Comparison of ENCODE assay signal across 23 cellular contexts in the genomic region with DNA sequence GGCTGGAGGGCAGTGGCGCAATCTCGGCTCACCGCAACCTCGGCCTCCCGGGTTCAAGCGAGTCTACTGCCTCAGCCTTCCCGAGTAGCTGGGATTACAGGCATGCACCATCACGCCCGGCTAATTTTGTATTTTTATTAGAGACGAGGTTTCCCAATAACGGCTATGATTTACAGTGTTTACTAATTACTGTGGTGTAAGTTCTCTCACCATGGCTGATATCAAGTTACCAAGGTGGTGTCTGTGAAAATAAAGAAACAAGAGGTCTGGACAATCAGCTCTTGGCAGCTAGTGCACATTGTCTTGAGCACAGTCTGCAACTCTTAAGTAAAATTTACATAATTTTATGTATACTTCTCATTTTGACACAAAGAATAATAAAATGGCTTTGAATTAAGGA.
DNase-seq lines count a peak whose midpoint lies in the region; ATAC-seq and TF ChIP-seq lines count a peak whose summit lies in the region.
"Had no signal": no experiment of that assay in that cellular context is flagged by ENCODE, and none has a peak within 500 bp of the region (broad histone marks: within the 10 kb centered on the region; RNA-seq: fewer than 3 reads in every experiment).

No MANE protein-coding gene starts in this region.

- CTCF ChIA-PET in HEK293T (lab: Yijun Ruan, JAX) = no interaction called here

- ATAC-seq in omental fat pad (ENCODE audit: low FRiP score) (no peak), HG02642 (IDR thresholded peaks at IDR 0.05; ENCODE audit: poor library complexity, unreplicated experiment) (no peak)
- ATAC-seq: A549, Panc1, T-cell had no signal

- POLR2A ChIA-PET in HEK293T (lab: Yijun Ruan, JAX) = no interaction called here

- no peak for TF ChIP-seq CTCF in omental fat pad (IDR thresholded peaks at IDR 0.05)

- DNase-seq in DMS 273 (lab: John Stamatoyannopoulos, UW; ENCODE audit: unreplicated experiment) (peak; percentile 54), HEK293T (ENCODE audit: extremely low spot score) (peak; percentile 6), NCI-H69 (lab: John Stamatoyannopoulos, UW) (peak; percentile 98), left kidney (ENCODE audit: low read depth, low spot score) (peak; percentile 71), NCI-H2029 (lab: John Stamatoyannopoulos, UW) (no peak), omental fat pad (ENCODE audit: low spot score) (no peak)
- no peak for DNase-seq in activated T-cell treated with anti-CD3 and anti-CD28 coated beads, Interleukin-2, amount 50 U/mL, for 48 hours
- DNase-seq: C1 segment of cervical spinal cord; CD4-positive, alpha-beta memory T cell; DMS153; DND-41; KG1; MG63; NCI-H187 treated with DMSO at 0.1 percent for 48 hours; NCI-H2171; NCI-H226; NCI-H510A; NCI-H774; SHP77; T-cell had no signal

TF ChIP-seq in HEK293T, 16 proteins besides CTCF, POLR2A, EP300 and RAD21:
- no peak for TF ChIP-seq SP1 (IDR thresholded peaks at IDR 0.05)
- TF ChIP-seq, protein P1, sequence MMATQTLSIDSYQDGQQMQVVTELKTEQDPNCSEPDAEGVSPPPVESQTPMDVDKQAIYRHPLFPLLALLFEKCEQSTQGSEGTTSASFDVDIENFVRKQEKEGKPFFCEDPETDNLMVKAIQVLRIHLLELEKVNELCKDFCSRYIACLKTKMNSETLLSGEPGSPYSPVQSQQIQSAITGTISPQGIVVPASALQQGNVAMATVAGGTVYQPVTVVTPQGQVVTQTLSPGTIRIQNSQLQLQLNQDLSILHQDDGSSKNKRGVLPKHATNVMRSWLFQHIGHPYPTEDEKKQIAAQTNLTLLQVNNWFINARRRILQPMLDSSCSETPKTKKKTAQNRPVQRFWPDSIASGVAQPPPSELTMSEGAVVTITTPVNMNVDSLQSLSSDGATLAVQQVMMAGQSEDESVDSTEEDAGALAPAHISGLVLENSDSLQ (IDR thresholded peaks at IDR 0.05) = peak; percentile 60; the same call in 1 of the 2 replicates
TF ChIP-seq in HEK293T: peak in this region for 1.

Comparison
In these comparisons a context has a peak if more than half of its experiments do, and no peak if none do; other contexts are left out.
1. DNase-seq: peak in DMS 273 (single experiment), HEK293T (single experiment), NCI-H69 (single experiment) and left kidney (single experiment); none in NCI-H2029 (single experiment), omental fat pad (single experiment) and activated T-cell treated with anti-CD3 and anti-CD28 coated beads, Interleukin-2, amount 50 U/mL, for 48 hours (0 of 2).